6 cellular contexts compared by ENCODE assay signal in the genomic region with DNA sequence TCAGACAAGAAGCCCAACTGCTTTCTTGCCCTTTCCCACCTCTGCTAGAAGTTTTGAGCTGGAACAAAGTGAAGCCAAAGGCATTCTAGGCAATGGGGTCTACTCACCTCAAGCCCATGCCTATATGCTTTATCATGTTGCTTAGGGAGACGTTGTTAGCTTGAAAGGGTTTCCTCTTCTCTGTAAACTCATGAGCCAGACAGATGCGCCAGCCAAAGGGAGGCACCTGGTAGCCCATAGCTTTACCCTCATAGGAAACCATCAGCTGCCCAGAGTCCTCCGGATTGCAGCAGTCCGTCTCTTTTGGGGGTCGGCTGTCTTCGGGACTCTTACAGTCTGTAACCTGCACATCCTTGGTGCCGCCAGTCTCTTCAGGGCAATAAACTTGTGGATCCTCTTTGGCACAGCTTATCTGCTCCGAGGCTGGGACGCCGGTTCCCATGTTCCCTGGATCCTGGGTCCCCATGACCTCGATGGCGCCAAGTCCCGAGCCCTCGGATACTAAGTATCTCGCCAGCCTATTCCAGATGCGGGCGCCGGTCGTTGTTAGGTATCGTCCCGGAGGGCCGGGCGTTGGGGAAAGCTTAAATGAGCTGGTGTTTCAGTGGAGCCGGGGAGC. TPM values are rescaled to one million over a fixed set of nuclear protein-coding genes. Genes with fewer than 3 reads are reported as not detected.
DNase-seq lines count a peak whose midpoint lies in the region; ATAC-seq and TF ChIP-seq lines count a peak whose summit lies in the region.

No MANE protein-coding gene starts in this region.

- H2BK15ac ChIP-seq in mesendoderm (replicated peaks; ENCODE audit: low read depth), result no peak overlapping the region

- TF ChIP-seq POLR2A in GM18505 (IDR thresholded peaks at IDR 0.05; ENCODE audit: borderline replicate concordance, extremely low read depth, insufficient read depth, insufficient read length), result no peak

- H3K4me2 ChIP-seq in mesendoderm (ENCODE audit: low read length), result peak overlapping the region; percentile 59

- H3K4me1 Mint-ChIP-seq in activated naive CD8-positive, alpha-beta T cell (ENCODE audit: low read depth), result peaks cover 45% of the 10 kb centered on the region

- DNase-seq in HFF-Myc (ENCODE audit: extremely low read depth, low read depth) (no peak), mesendoderm (no peak), DMS153 (lab: John Stamatoyannopoulos, UW) (no peak)

- H2AK5ac ChIP-seq in mesendoderm (ENCODE audit: low read length), result no peak overlapping the region

- H3K4me3 Mint-ChIP-seq in activated naive CD8-positive, alpha-beta T cell, result peak overlapping the region; percentile 90

- peaks cover 7% of the 10 kb centered on the region for H3K36me3 Mint-ChIP-seq in activated naive CD8-positive, alpha-beta T cell

- peak overlapping the region; percentile 83 for H3K9ac ChIP-seq in mesendoderm (ENCODE audit: low read length)

- H3K56ac ChIP-seq in mesendoderm (ENCODE audit: low read length), result peak overlapping the region; percentile 89

- H3K18ac ChIP-seq in mesendoderm (ENCODE audit: low read length), result peak overlapping the region; percentile 72

- TF ChIP-seq CTCF in HFF-Myc (IDR thresholded peaks at IDR 0.05; ENCODE audit: low read depth, low read length, missing control alignments), result no peak

- peak overlapping the region; percentile 89 for H3K4ac ChIP-seq in mesendoderm (ENCODE audit: low read depth, low read length)

- no peak for ATAC-seq in HG02885 (IDR thresholded peaks at IDR 0.05; ENCODE audit: poor library complexity, unreplicated experiment)
- ATAC-seq in GM18505 (IDR thresholded peaks at IDR 0.05; ENCODE audit: unreplicated experiment), result no peak

- H2BK5ac ChIP-seq in mesendoderm (ENCODE audit: low read length), result no peak overlapping the region

- H3K27me3 Mint-ChIP-seq in activated naive CD8-positive, alpha-beta T cell, result no peaks in the 10 kb centered on the region

- no peak overlapping the region for H4K8ac ChIP-seq in mesendoderm (ENCODE audit: low read depth, low read length)

- H3K27ac Mint-ChIP-seq in activated naive CD8-positive, alpha-beta T cell, result peak overlapping the region; percentile 66

- peaks cover 28% of the 10 kb centered on the region for H3K79me1 ChIP-seq in mesendoderm (ENCODE audit: low read length)

- peak overlapping the region; percentile 93 for H3K4me3 ChIP-seq in HFF-Myc (replicated peaks; ENCODE audit: low read depth, low read length)
- H3K4me3 ChIP-seq in mesendoderm (ENCODE audit: low read length), result peak overlapping the region; percentile 92

- H2BK120ac ChIP-seq in mesendoderm (ENCODE audit: low read depth, low read length), result no peak overlapping the region

- H3K79me2 ChIP-seq in mesendoderm (ENCODE audit: control insufficient read depth, insufficient read depth, low read length), result peaks cover 31% of the 10 kb centered on the region

- peaks cover 9% of the 10 kb centered on the region for H3K36me3 ChIP-seq in mesendoderm (ENCODE audit: control insufficient read depth, insufficient read depth, low read length)

- H3K9me3 Mint-ChIP-seq in activated naive CD8-positive, alpha-beta T cell (ENCODE audit: low read depth), result no peaks in the 10 kb centered on the region

- peak overlapping the region; percentile 33 for H3K27ac ChIP-seq in mesendoderm (ENCODE audit: low read depth, low read length)

- no peaks in the 10 kb centered on the region for H3K27me3 ChIP-seq in mesendoderm (ENCODE audit: insufficient read depth, low read length, poor library complexity)

- WGBS in mesendoderm (ENCODE audit: extremely low coverage, insufficient coverage, low lambda C conversion rate), result no CpG with 5 or more reads among the region's 24 CpGs

- no peak overlapping the region for H4K5ac ChIP-seq in mesendoderm (ENCODE audit: low read length)

- H3K23ac ChIP-seq in mesendoderm (ENCODE audit: low read length), result peak overlapping the region; percentile 87

- H3K4me1 ChIP-seq in mesendoderm (ENCODE audit: control insufficient read depth, low read depth, low read length), result peaks cover 15% of the 10 kb centered on the region

RNA-seq across cellular contexts. Expression of a gene that starts 0.7 kb away (rescaled TPM):
- polyA plus RNA-seq in mesendoderm (2013, experiment 1 of 2), result 35.0 TPM
- polyA plus RNA-seq in mesendoderm (2013, experiment 2 of 2), result 35.8 TPM

RNA-seq across cellular contexts. Expression of a gene that starts 0.7 kb away (rescaled TPM):
- polyA plus RNA-seq in mesendoderm (2013, experiment 1 of 2), result 10.1 TPM
- 10.0 TPM for polyA plus RNA-seq in mesendoderm (2013, experiment 2 of 2)

RNA-seq across cellular contexts. Expression of a gene that starts 5.7 kb away (rescaled TPM):
- 0.70 TPM for polyA plus RNA-seq in mesendoderm (2013, experiment 1 of 2)
- 0.85 TPM for polyA plus RNA-seq in mesendoderm (2013, experiment 2 of 2)

RNA-seq across cellular contexts. Expression of a gene that starts 15.9 kb away (rescaled TPM):
- 19.8 TPM for polyA plus RNA-seq in mesendoderm (2013, experiment 1 of 2)
- 19.8 TPM for polyA plus RNA-seq in mesendoderm (2013, experiment 2 of 2)

RNA-seq across cellular contexts. Expression of a gene that starts 16.4 kb away (rescaled TPM):
- 27.1 TPM for polyA plus RNA-seq in mesendoderm (2013, experiment 1 of 2)
- polyA plus RNA-seq in mesendoderm (2013, experiment 2 of 2), result 27.7 TPM
